ENCODE assay signal across 21 cellular contexts in the genomic region with DNA sequence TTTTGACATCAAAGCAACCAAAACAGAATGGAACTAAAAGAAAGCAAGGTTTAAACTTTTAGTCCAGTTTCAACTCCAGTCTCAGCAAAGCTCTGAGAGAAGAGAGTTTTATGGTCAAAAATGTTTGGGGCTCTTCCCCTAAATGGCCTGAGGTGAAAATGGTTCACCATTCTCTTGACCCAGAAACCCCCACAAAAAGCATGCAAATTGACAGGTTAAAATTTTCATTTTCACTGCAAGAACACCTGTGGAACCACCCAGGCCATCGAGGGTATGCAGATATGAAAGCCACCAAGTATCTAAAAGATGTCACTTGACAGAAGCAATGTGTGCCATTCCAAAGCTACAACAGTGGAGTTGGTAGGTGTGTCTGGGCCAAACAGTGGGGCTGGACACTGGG.
DNase-seq lines count a peak whose midpoint lies in the region; ATAC-seq, FAIRE-seq and TF ChIP-seq lines count a peak whose summit lies in the region.
"Had no signal": no experiment of that assay in that cellular context is flagged by ENCODE, and none has a peak within 500 bp of the region (broad histone marks: within the 10 kb centered on the region; RNA-seq: fewer than 3 reads in every experiment).

No MANE protein-coding gene starts in this region.

- H3K27ac ChIP-seq in MM.1S (ENCODE audit: low read length), result no peak overlapping the region
- H3K27ac ChIP-seq in endothelial cell of umbilical vein (ENCODE audit: insufficient read depth, low read depth, low read length), result no peak overlapping the region
- H3K27ac ChIP-seq in PC-3 (ENCODE audit: low read length), result no peak overlapping the region
- no peak overlapping the region for H3K27ac ChIP-seq in tibial nerve
- H3K27ac ChIP-seq: 22Rv1, BLaER1, C4-2B had no signal

- peak; percentile 70 for DNase-seq in GM12865 (ENCODE audit: low read depth)
- DNase-seq in MM.1S, result peak; percentile 8
- no peak for DNase-seq in endothelial cell of umbilical vein (ENCODE audit: low read depth, low spot score)
- no peak for DNase-seq in PC-3
- no peak for DNase-seq in tibial nerve (ENCODE audit: low spot score in 2 of 2)
- DNase-seq in NCI-H187 treated with DMSO at 0.1 percent for 48 hours (lab: John Stamatoyannopoulos, UW), result no peak
- DNase-seq: Caco-2; CD4-positive, CD25-positive, alpha-beta regulatory T cell; CD8-positive, alpha-beta T cell; DMS79; GF-D8; GOT3; H7; HCEC 1CT had no signal

- TF ChIP-seq CTCF in GM12865 (IDR thresholded peaks at IDR 0.05; ENCODE audit: insufficient read depth, low read depth, low read length, missing control alignments), result no peak
- TF ChIP-seq CTCF in MM.1S (IDR thresholded peaks at IDR 0.05; ENCODE audit: low read length), result no peak
- TF ChIP-seq CTCF in endothelial cell of umbilical vein (IDR thresholded peaks at IDR 0.05; ENCODE audit: extremely low read depth in 1 of 2, insufficient read depth in 1 of 2, low read depth in 1 of 2, low read length in 2 of 2), result no peak
- TF ChIP-seq CTCF in PC-3 (conservative IDR thresholded peaks at IDR 0.05; ENCODE audit: low read depth, low read length), result no peak
- TF ChIP-seq CTCF in tibial nerve (IDR thresholded peaks at IDR 0.05), result no peak

- BruUV-seq in endothelial cell of umbilical vein (replicated peaks; lab: Mats Ljungman, UMichigan) (no TSS peak), PC-3 (replicated peaks; lab: Mats Ljungman, UMichigan) (no TSS peak)

- WGBS in tibial nerve, 2 donors, result 93 to 96% methylated on average over 1 of the region's 1 CpG

- H3K4me1 ChIP-seq in MM.1S (ENCODE audit: low read length), result peaks cover 4% of the 10 kb centered on the region; the same call in 1 of the 2 replicates
- peaks cover 3% of the 10 kb centered on the region for H3K4me1 ChIP-seq in endothelial cell of umbilical vein (ENCODE audit: control insufficient read depth, extremely low read depth, insufficient read depth, low read length)
- no peaks in the 10 kb centered on the region for H3K4me1 ChIP-seq in PC-3 (ENCODE audit: insufficient read depth, low read length)
- H3K4me1 ChIP-seq in tibial nerve, result no peaks in the 10 kb centered on the region
- H3K4me1 ChIP-seq: BLaER1, Caco-2 had no signal

- no peaks in the 10 kb centered on the region for H3K9me2 ChIP-seq in MM.1S (replicated peaks; ENCODE audit: insufficient read depth, low read length)
- H3K9me2 ChIP-seq in PC-3 (replicated peaks; ENCODE audit: low read length), result no peaks in the 10 kb centered on the region

- H3K79me2 ChIP-seq in MM.1S (ENCODE audit: low read length) (no peaks in the 10 kb centered on the region), endothelial cell of umbilical vein (ENCODE audit: control insufficient read depth, insufficient read depth, low read length) (no peaks in the 10 kb centered on the region), PC-3 (ENCODE audit: low read length) (no peaks in the 10 kb centered on the region)

- TF ChIP-seq POLR2A in endothelial cell of umbilical vein (IDR thresholded peaks at IDR 0.05; ENCODE audit: low read depth, low read length) (no peak), tibial nerve (IDR thresholded peaks at IDR 0.05) (no peak)

- intact Hi-C loops in endothelial cell of umbilical vein (cut with micrococcal nuclease), result no loop called here
- intact Hi-C loops in PC-3 (cut with micrococcal nuclease), result no loop called here

- no peak for TF ChIP-seq EP300 in tibial nerve (IDR thresholded peaks at IDR 0.05)

- CTCF ChIA-PET in endothelial cell of umbilical vein (lab: Charles Lee), result interaction anchor here (1.5 to 1.9 kb wide), 3 partner anchors 10 to 17 kb away, joined by 3 to 4 read pairs (median 4); no protein-coding TSS in a partner anchor
- CTCF ChIA-PET in PC-3 (lab: Charles Lee), result no interaction called here

- ATAC-seq in HG02870 (IDR thresholded peaks at IDR 0.05; ENCODE audit: unreplicated experiment) (peak; percentile 66), PC-3 (no peak), HG03159 (IDR thresholded peaks at IDR 0.05; ENCODE audit: unreplicated experiment) (no peak)
- ATAC-seq: CD8-positive, alpha-beta T cell had no signal

- POLR2A ChIA-PET in endothelial cell of umbilical vein (lab: Charles Lee), result no interaction called here
- POLR2A ChIA-PET in PC-3 (lab: Charles Lee; ENCODE audit: unreplicated experiment), result no interaction called here

- H3K4me3 ChIP-seq in GM12865 (ENCODE audit: low read depth, low read length) (no peak overlapping the region), MM.1S (ENCODE audit: low read length) (no peak overlapping the region), endothelial cell of umbilical vein (replicated peaks in 1 of 3; ENCODE audit: insufficient read depth in 1 of 3, low read depth in 1 of 3, low read length in 3 of 3) (no peak overlapping the region), PC-3 (ENCODE audit: low read length) (no peak overlapping the region), tibial nerve (no peak overlapping the region)
- H3K4me3 ChIP-seq: BLaER1 had no signal

- FAIRE-seq in endothelial cell of umbilical vein (lab: Jason Lieb, UNC), result peak; percentile 40
- FAIRE-seq: A204.1, GM19239 had no signal

- no peak overlapping the region for H3K9ac ChIP-seq in MM.1S (ENCODE audit: low read length)
- H3K9ac ChIP-seq in endothelial cell of umbilical vein (replicated peaks; ENCODE audit: extremely low read depth, insufficient read depth, low read length), result no peak overlapping the region
- H3K9ac ChIP-seq in PC-3 (ENCODE audit: low read length), result no peak overlapping the region
- H3K9ac ChIP-seq: BLaER1 had no signal

- H3K9me3 ChIP-seq in MM.1S (replicated peaks; ENCODE audit: insufficient read depth, low read length), result no peaks in the 10 kb centered on the region
- H3K9me3 ChIP-seq in endothelial cell of umbilical vein (replicated peaks; ENCODE audit: control insufficient read depth, insufficient read depth, low read length), result no peaks in the 10 kb centered on the region
- no peaks in the 10 kb centered on the region for H3K9me3 ChIP-seq in PC-3 (ENCODE audit: low read length)
- no peaks in the 10 kb centered on the region for H3K9me3 ChIP-seq in tibial nerve
- H3K9me3 ChIP-seq: Caco-2 had no signal

- dilution Hi-C loops in endothelial cell of umbilical vein (cut with MboI; ENCODE audit: extremely low pct_ligation_motif_present, low sequenced_read_pairs), result no loop called here

- no peak overlapping the region for H2AFZ ChIP-seq in MM.1S (ENCODE audit: low read length)
- no peak overlapping the region for H2AFZ ChIP-seq in endothelial cell of umbilical vein (ENCODE audit: low read depth, low read length)
- no peak overlapping the region for H2AFZ ChIP-seq in PC-3 (ENCODE audit: low read length)

- no peaks in the 10 kb centered on the region for H3K27me3 ChIP-seq in MM.1S (replicated peaks; ENCODE audit: insufficient read depth, low read length)
- H3K27me3 ChIP-seq in endothelial cell of umbilical vein (ENCODE audit: control insufficient read depth in 2 of 2, insufficient read depth in 2 of 2, low read length in 2 of 2), result no peaks in the 10 kb centered on the region
- H3K27me3 ChIP-seq in PC-3 (ENCODE audit: low read length), result no peaks in the 10 kb centered on the region
- H3K27me3 ChIP-seq in tibial nerve, result no peaks in the 10 kb centered on the region
- H3K27me3 ChIP-seq: BLaER1 had no signal

- H3K36me3 ChIP-seq in MM.1S (replicated peaks; ENCODE audit: insufficient read depth, low read length) (no peaks in the 10 kb centered on the region), endothelial cell of umbilical vein (ENCODE audit: control insufficient read depth in 2 of 2, extremely low read depth in 1 of 2, insufficient read depth in 2 of 2, low read length in 2 of 2) (no peaks in the 10 kb centered on the region), PC-3 (ENCODE audit: low read depth, low read length) (no peaks in the 10 kb centered on the region), tibial nerve (no peaks in the 10 kb centered on the region)
- H3K36me3 ChIP-seq: BLaER1 had no signal

- H3F3A ChIP-seq in MM.1S (ENCODE audit: insufficient read depth, low read length), result no peaks in the 10 kb centered on the region
- H3F3A ChIP-seq in PC-3 (ENCODE audit: low read length, unreplicated experiment), result no peaks in the 10 kb centered on the region

- H4K20me1 ChIP-seq in MM.1S (ENCODE audit: insufficient read depth, low read length) (no peaks in the 10 kb centered on the region), endothelial cell of umbilical vein (replicated peaks; ENCODE audit: control insufficient read depth, extremely low read depth, insufficient read depth, low read length) (peaks cover 3% of the 10 kb centered on the region), PC-3 (ENCODE audit: low read length) (no peaks in the 10 kb centered on the region)
- H4K20me1 ChIP-seq: BLaER1 had no signal

- H3K9me1 ChIP-seq in endothelial cell of umbilical vein (replicated peaks; ENCODE audit: control insufficient read depth, extremely low read depth, insufficient read depth, low read length), result no peaks in the 10 kb centered on the region

- H3K4me2 ChIP-seq in MM.1S (ENCODE audit: low read depth, low read length) (no peak overlapping the region), endothelial cell of umbilical vein (ENCODE audit: insufficient read depth, low read length) (no peak overlapping the region), PC-3 (ENCODE audit: low read length) (no peak overlapping the region)
- H3K4me2 ChIP-seq: BLaER1 had no signal

TF ChIP-seq in endothelial cell of umbilical vein, 7 proteins besides CTCF, POLR2A, EP300 and RAD21:
- TF ChIP-seq, protein P1, sequence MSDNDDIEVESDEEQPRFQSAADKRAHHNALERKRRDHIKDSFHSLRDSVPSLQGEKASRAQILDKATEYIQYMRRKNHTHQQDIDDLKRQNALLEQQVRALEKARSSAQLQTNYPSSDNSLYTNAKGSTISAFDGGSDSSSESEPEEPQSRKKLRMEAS (IDR thresholded peaks at IDR 0.05; ENCODE audit: insufficient read depth, insufficient read length), result no peak
- TF ChIP-seq JUN (IDR thresholded peaks at IDR 0.05; ENCODE audit: borderline replicate concordance, insufficient read depth, insufficient read length, low read depth), result no peak
- TF ChIP-seq MYC (IDR thresholded peaks at IDR 0.05; ENCODE audit: low read depth, low read length), result no peak
- no peak for TF ChIP-seq GATA2 (IDR thresholded peaks at IDR 0.05; ENCODE audit: insufficient read depth, insufficient read length, low read depth, low read length)

Comparison
In these comparisons a context has a peak if more than half of its experiments do, and no peak if none do; other contexts are left out.
1. DNase-seq: peak in GM12865 (single experiment) and MM.1S (single experiment); none in endothelial cell of umbilical vein (single experiment), PC-3 (single experiment), tibial nerve (0 of 2) and NCI-H187 treated with DMSO at 0.1 percent for 48 hours (single experiment).